Comparison of ENCODE assay signal across 37 cellular contexts in genomic region chr15:74270155-74270554, GRCh38. TPM values are rescaled to one million over a fixed set of nuclear protein-coding genes. Genes with fewer than 3 reads are reported as not detected.
"Had no signal": no experiment of that assay in that cellular context is flagged by ENCODE, and none has a peak within 500 bp of the region (broad histone marks: within the 10 kb centered on the region; RNA-seq: fewer than 3 reads in every experiment).

No MANE protein-coding gene starts in this region.

- H3K36me3 Mint-ChIP-seq: activated CD4-positive, alpha-beta memory T cell treated with anti-CD3 and anti-CD28 coated beads for 36 hours; activated naive CD8-positive, alpha-beta T cell; activated naive CD8-positive, alpha-beta T cell treated with anti-CD3 and anti-CD28 coated beads, Interleukin-2, amount 10 ng/mL, durations not matched to agents 7 days and 5 days; brain had no signal

- H3K27ac Mint-ChIP-seq: activated B cell treated with CpG ODN at 0.5 μM for 24 hours; activated CD4-positive, alpha-beta memory T cell treated with anti-CD3 and anti-CD28 coated beads for 36 hours; activated CD4-positive, alpha-beta T cell treated with anti-CD3 and anti-CD28 coated beads, Interleukin-2, amount 10 ng/mL, durations not matched to agents 24 days and 14 days; activated CD8-positive, alpha-beta T cell treated with anti-CD3 and anti-CD28 coated beads for 36 hours; activated naive CD8-positive, alpha-beta T cell; activated naive CD8-positive, alpha-beta T cell treated with anti-CD3 and anti-CD28 coated beads, Interleukin-2, amount 10 ng/mL, durations not matched to agents 7 days and 5 days; activated naive CD8-positive, alpha-beta T cell treated with anti-CD3 and anti-CD28 coated beads, Interleukin-2, amount 50 U/mL, for 24 hours; activated T-helper 2 cell treated with anti-CD3 and anti-CD28 coated beads, Interferon-gamma antibody, Interleukin-2, Interleukin-4, amounts not matched to agents 10 μg/mL and 5 μg/mL and 100 μg/mL, durations not matched to agents 14 hours and 24 hours and 36 hours; T-helper 1 cell treated with Interleukin-12 subunit alpha and Interleukin-12 subunit beta and Interleukin-4 antibody, amounts not matched to agents 30 μg/mL and 1 μg/mL, for 36 hours; T-helper 2 cell treated with Interferon-gamma antibody and Interleukin-4, amounts not matched to agents 5 μg/mL and 100 μg/mL, for 36 hours had no signal

- H3K4me1 Mint-ChIP-seq: activated B cell treated with CpG ODN at 0.5 μM for 24 hours; activated CD4-positive, alpha-beta T cell treated with anti-CD3 and anti-CD28 coated beads, Interleukin-2, amount 10 ng/mL, durations not matched to agents 24 days and 14 days had no signal

- H3K36me3 ChIP-seq: ascending aorta, cardiac muscle cell had no signal

- H3K9me3 ChIP-seq: ascending aorta had no signal

- H3K4me1 ChIP-seq: ascending aorta had no signal

- H3K4me3 ChIP-seq: ascending aorta, cardiac muscle cell had no signal

- DNase-seq: activated B cell treated with CpG ODN at 0.5 μM for 24 hours; activated CD4-positive, alpha-beta memory T cell treated with anti-CD3 and anti-CD28 coated beads for 36 hours; activated CD4-positive, alpha-beta T cell treated with anti-CD3 and anti-CD28 coated beads for 4 hours; activated CD4-positive, alpha-beta T cell treated with anti-CD3 and anti-CD28 coated beads, Interleukin-2, amount 10 ng/mL, durations not matched to agents 24 days and 14 days; activated CD4-positive, alpha-beta T cell treated with anti-CD3 and anti-CD28 coated beads, Interleukin-2, amount 50 U/mL, for 1 hour; activated CD4-positive, alpha-beta T cell treated with anti-CD3 and anti-CD28 coated beads, Interleukin-2, amount 50 U/mL, for 4 hours; activated CD4-positive, CD25-positive, alpha-beta regulatory T cell treated with anti-CD3 and anti-CD28 coated beads, Interleukin-2, amount 50 U/mL, for 72 hours; activated CD8-positive, alpha-beta memory T cell treated with anti-CD3 and anti-CD28 coated beads, Interleukin-2, amount 50 U/mL, for 4 hours; activated CD8-positive, alpha-beta T cell treated with anti-CD3 and anti-CD28 coated beads for 36 hours; activated effector memory CD4-positive, alpha-beta T cell treated with Interleukin-2 at 50 U/mL for 16 hours; activated gamma-delta T cell; activated naive CD4-positive, alpha-beta T cell treated with anti-CD3 and anti-CD28 coated beads, Interleukin-2, amount 50 U/mL, for 16 hours; activated naive CD4-positive, alpha-beta T cell treated with Interleukin-2 at 50 U/mL for 16 hours; activated naive CD8-positive, alpha-beta T cell treated with anti-CD3 and anti-CD28 coated beads, Interleukin-2, amount 10 ng/mL, durations not matched to agents 7 days and 5 days; activated naive CD8-positive, alpha-beta T cell treated with anti-CD3 and anti-CD28 coated beads, Interleukin-2, amount 50 U/mL, for 24 hours; activated T-cell treated with anti-CD3 and anti-CD28 coated beads for 4 hours; activated T-cell treated with anti-CD3 and anti-CD28 coated beads, Interleukin-2, amount 50 U/mL, for 1 hour; activated T-cell treated with anti-CD3 and anti-CD28 coated beads, Interleukin-2, amount 50 U/mL, for 4 hours; amygdala; anterior cingulate cortex; caudate nucleus; cerebellar nuclear complex; T-helper 1 cell; T-helper 2 cell; T-helper 9 cell had no signal

- H3K4me3 Mint-ChIP-seq: activated B cell treated with CpG ODN at 0.5 μM for 24 hours; activated CD4-positive, alpha-beta memory T cell treated with anti-CD3 and anti-CD28 coated beads for 36 hours; activated CD4-positive, alpha-beta T cell treated with anti-CD3 and anti-CD28 coated beads, Interleukin-2, amount 10 ng/mL, durations not matched to agents 24 days and 14 days; activated CD8-positive, alpha-beta T cell treated with anti-CD3 and anti-CD28 coated beads for 36 hours; activated naive CD8-positive, alpha-beta T cell; activated naive CD8-positive, alpha-beta T cell treated with anti-CD3 and anti-CD28 coated beads, Interleukin-2, amount 10 ng/mL, durations not matched to agents 7 days and 5 days; activated naive CD8-positive, alpha-beta T cell treated with anti-CD3 and anti-CD28 coated beads, Interleukin-2, amount 50 U/mL, for 24 hours; activated T-cell treated with anti-CD3 and anti-CD28 coated beads, Interleukin-2, amount 50 U/mL, for 4 hours; brain; central memory CD8-positive, alpha-beta T cell; T-helper 1 cell treated with Interleukin-12 subunit alpha and Interleukin-12 subunit beta and Interleukin-4 antibody, amounts not matched to agents 30 μg/mL and 1 μg/mL, for 36 hours; T-helper 2 cell treated with Interferon-gamma antibody and Interleukin-4, amounts not matched to agents 5 μg/mL and 100 μg/mL, for 36 hours had no signal

- H3K9me3 Mint-ChIP-seq: activated B cell treated with CpG ODN at 0.5 μM for 24 hours; activated CD4-positive, alpha-beta memory T cell treated with anti-CD3 and anti-CD28 coated beads for 36 hours; activated CD4-positive, alpha-beta T cell treated with anti-CD3 and anti-CD28 coated beads, Interleukin-2, amount 10 ng/mL, durations not matched to agents 24 days and 14 days; activated CD8-positive, alpha-beta T cell treated with anti-CD3 and anti-CD28 coated beads for 36 hours; activated naive CD8-positive, alpha-beta T cell treated with anti-CD3 and anti-CD28 coated beads, Interleukin-2, amount 10 ng/mL, durations not matched to agents 7 days and 5 days; activated naive CD8-positive, alpha-beta T cell treated with anti-CD3 and anti-CD28 coated beads, Interleukin-2, amount 50 U/mL, for 24 hours; activated T-cell treated with anti-CD3 and anti-CD28 coated beads, Interleukin-2, amount 50 U/mL, for 4 hours; activated T-helper 2 cell treated with anti-CD3 and anti-CD28 coated beads, Interferon-gamma antibody, Interleukin-2, Interleukin-4, amounts not matched to agents 10 μg/mL and 5 μg/mL and 100 μg/mL, durations not matched to agents 14 hours and 24 hours and 36 hours; central memory CD8-positive, alpha-beta T cell; T-helper 1 cell treated with Interleukin-12 subunit alpha and Interleukin-12 subunit beta and Interleukin-4 antibody, amounts not matched to agents 30 μg/mL and 1 μg/mL, for 36 hours; T-helper 2 cell treated with Interferon-gamma antibody and Interleukin-4, amounts not matched to agents 5 μg/mL and 100 μg/mL, for 36 hours had no signal

- H3K27ac ChIP-seq: ascending aorta, cardiac muscle cell, VCaP had no signal

- ATAC-seq: activated CD8-positive, alpha-beta T cell treated with anti-CD3 and anti-CD28 coated beads for 36 hours; activated naive CD8-positive, alpha-beta T cell treated with anti-CD3 and anti-CD28 coated beads, Interleukin-2, amount 50 U/mL, for 24 hours; activated T-cell treated with anti-CD3 and anti-CD28 coated beads, Interleukin-2, amount 50 U/mL, for 4 hours had no signal

- H3K27me3 ChIP-seq: ascending aorta, cardiac muscle cell had no signal

RNA-seq across cellular contexts. Expression of gene CCDC33, which starts 34.0 kb away (rescaled TPM):
- total RNA-seq: activated B cell treated with CpG ODN at 0.5 μM for 24 hours; activated CD4-positive, alpha-beta memory T cell treated with anti-CD3 and anti-CD28 coated beads for 36 hours; activated CD4-positive, alpha-beta T cell treated with anti-CD3 and anti-CD28 coated beads, Interleukin-2, amount 10 ng/mL, durations not matched to agents 24 days and 14 days; activated CD8-positive, alpha-beta memory T cell treated with anti-CD3 and anti-CD28 coated beads for 36 hours; activated T-cell treated with anti-CD3 and anti-CD28 coated beads, Interleukin-2, amount 50 U/mL, for 4 hours; activated T-helper 2 cell treated with anti-CD3 and anti-CD28 coated beads, Interferon-gamma antibody, Interleukin-2, Interleukin-4, amounts not matched to agents 10 μg/mL and 5 μg/mL and 100 μg/mL, durations not matched to agents 14 hours and 24 hours and 36 hours; ascending aorta; bronchial epithelial cell; chondrocyte had no signal
